8 cellular contexts compared by ENCODE assay signal in genomic region chr14:74502236-74503019, GRCh38. TPM values are rescaled to one million over a fixed set of nuclear protein-coding genes. Genes with fewer than 3 reads are reported as not detected.
DNase-seq lines count a peak whose midpoint lies in the region; TF ChIP-seq lines count a peak whose summit lies in the region.

No MANE protein-coding gene starts in this region.

- H3K27ac Mint-ChIP-seq in activated naive CD8-positive, alpha-beta T cell = peak overlapping the region; percentile 41
- H3K27ac Mint-ChIP-seq in activated naive CD8-positive, alpha-beta T cell treated with anti-CD3 and anti-CD28 coated beads for 36 hours = no peak overlapping the region
- H3K27ac Mint-ChIP-seq in nephron = peak overlapping the region; percentile 35 to 68 (median 49)

- TF ChIP-seq CTCF in nephron (IDR thresholded peaks at IDR 0.05; ENCODE audit: unreplicated experiment in 3 of 3) = peak; percentile 44 to 62 (median 56)

- H3K4me3 Mint-ChIP-seq in activated naive CD8-positive, alpha-beta T cell = no peak overlapping the region
- H3K4me3 Mint-ChIP-seq in activated naive CD8-positive, alpha-beta T cell treated with anti-CD3 and anti-CD28 coated beads for 36 hours = no peak overlapping the region
- no peak overlapping the region for H3K4me3 Mint-ChIP-seq in nephron

- peaks cover 2% of the 10 kb centered on the region for H3K36me3 Mint-ChIP-seq in activated naive CD8-positive, alpha-beta T cell
- no peaks in the 10 kb centered on the region for H3K36me3 Mint-ChIP-seq in activated naive CD8-positive, alpha-beta T cell treated with anti-CD3 and anti-CD28 coated beads for 36 hours
- no peaks in the 10 kb centered on the region for H3K36me3 Mint-ChIP-seq in nephron (ENCODE audit: low read depth)

- no peaks in the 10 kb centered on the region for H3K27me3 Mint-ChIP-seq in activated naive CD8-positive, alpha-beta T cell
- H3K27me3 Mint-ChIP-seq in activated naive CD8-positive, alpha-beta T cell treated with anti-CD3 and anti-CD28 coated beads for 36 hours = peaks cover 3% of the 10 kb centered on the region
- H3K27me3 Mint-ChIP-seq in nephron (ENCODE audit: low read depth) = no peaks in the 10 kb centered on the region

- H3K9me3 Mint-ChIP-seq in activated naive CD8-positive, alpha-beta T cell (ENCODE audit: low read depth) = no peaks in the 10 kb centered on the region
- no peaks in the 10 kb centered on the region for H3K9me3 Mint-ChIP-seq in activated naive CD8-positive, alpha-beta T cell treated with anti-CD3 and anti-CD28 coated beads for 36 hours
- H3K9me3 Mint-ChIP-seq in nephron = no peaks in the 10 kb centered on the region

- H3K4me1 Mint-ChIP-seq in activated naive CD8-positive, alpha-beta T cell (ENCODE audit: low read depth) = peaks cover 5% of the 10 kb centered on the region
- peaks cover under 1% of the 10 kb centered on the region for H3K4me1 Mint-ChIP-seq in activated naive CD8-positive, alpha-beta T cell treated with anti-CD3 and anti-CD28 coated beads for 36 hours
- H3K4me1 Mint-ChIP-seq in nephron = peaks cover 14% of the 10 kb centered on the region

- DNase-seq in activated naive CD8-positive, alpha-beta T cell treated with anti-CD3 and anti-CD28 coated beads for 36 hours = no peak
- DNase-seq in NCI-H524 treated with DMSO at 0.1 percent for 48 hours (lab: John Stamatoyannopoulos, UW) (peak; percentile 29), cerebellar cortex (ENCODE audit: low spot score) (peak; percentile 54), HK-2 (ENCODE audit: unreplicated experiment) (no peak), NCI-H128 (lab: John Stamatoyannopoulos, UW; ENCODE audit: unreplicated experiment) (no peak)
- no peak for DNase-seq in stimulated activated CD4-positive, alpha-beta T cell treated with anti-CD3 and anti-CD28 coated beads, Interleukin-12 subunit alpha, Interleukin-12 subunit beta, amount 100 ng/mL, for 4 hours

RNA-seq across cellular contexts. Expression of gene ISCA2, which starts 8.9 kb away (rescaled TPM):
- 10 to 100 TPM; 29.7 to 31.0 TPM for total RNA-seq in activated naive CD8-positive, alpha-beta T cell treated with anti-CD3 and anti-CD28 coated beads for 36 hours

RNA-seq across cellular contexts. Expression of gene NPC2, which starts 9.3 kb away (rescaled TPM):
- 10 to 100 TPM; 12.5 to 14.2 TPM for total RNA-seq in activated naive CD8-positive, alpha-beta T cell treated with anti-CD3 and anti-CD28 coated beads for 36 hours

Comparison
In these comparisons a context has a peak if more than half of its experiments do, and no peak if none do; other contexts are left out.
1. DNase-seq: peak in NCI-H524 treated with DMSO at 0.1 percent for 48 hours (single experiment) and cerebellar cortex (single experiment); none in activated naive CD8-positive, alpha-beta T cell treated with anti-CD3 and anti-CD28 coated beads for 36 hours (single experiment), HK-2 (single experiment), NCI-H128 (single experiment) and stimulated activated CD4-positive, alpha-beta T cell treated with anti-CD3 and anti-CD28 coated beads, Interleukin-12 subunit alpha, Interleukin-12 subunit beta, amount 100 ng/mL, for 4 hours (single experiment).